Comparison of ENCODE assay signal across 28 cellular contexts in the genomic region with DNA sequence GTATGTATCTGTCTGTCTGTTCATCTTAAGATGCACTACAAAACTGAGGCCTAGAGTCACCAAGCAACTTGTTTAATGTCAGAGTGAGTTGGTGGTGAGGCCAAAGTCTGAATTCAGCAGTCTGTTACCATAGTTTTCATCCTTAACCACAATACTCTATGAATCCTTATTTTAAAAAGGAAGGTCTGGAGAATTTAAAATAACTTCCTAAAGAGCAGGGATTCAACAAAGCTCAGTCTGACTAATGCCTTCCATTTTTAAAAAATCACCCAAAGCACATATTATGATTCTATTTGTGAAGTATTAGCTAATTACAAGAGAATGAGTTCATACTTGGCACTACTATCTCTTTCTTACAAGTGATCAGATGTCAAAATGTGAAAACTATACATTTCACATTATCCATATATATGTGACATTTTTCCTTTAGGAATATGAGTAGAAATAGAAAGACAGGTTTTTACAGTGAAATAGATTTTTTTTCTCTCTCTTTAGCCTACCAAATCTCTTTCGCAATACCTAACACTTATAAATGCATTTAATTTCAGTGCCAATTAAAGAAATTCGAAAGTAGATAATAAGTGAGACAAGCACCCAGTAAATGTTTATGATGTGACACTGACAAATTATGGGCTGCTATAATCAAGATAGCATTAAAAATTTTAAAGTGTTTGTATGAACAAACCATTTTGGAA.
DNase-seq lines count a peak whose midpoint lies in the region; ATAC-seq, FAIRE-seq and TF ChIP-seq lines count a peak whose summit lies in the region.
"Had no signal": no experiment of that assay in that cellular context is flagged by ENCODE, and none has a peak within 500 bp of the region (broad histone marks: within the 10 kb centered on the region; RNA-seq: fewer than 3 reads in every experiment).

No MANE protein-coding gene starts in this region.

- WGBS in HepG2 (ENCODE audit: low lambda C conversion rate) = 47% methylated on average over 2 of the region's 2 CpGs
- 90% methylated on average over 2 of the region's 2 CpGs for WGBS in right lobe of liver (ENCODE audit: insufficient coverage, low coverage, low lambda C conversion rate, missing lambda C conversion rate)
- WGBS in H1 (ENCODE audit: extremely low coverage in 1 of 2, insufficient coverage in 1 of 2, insufficient read length in 1 of 2, insufficient replicate concordance in 2 of 2, low coverage in 1 of 2, low lambda C conversion rate in 2 of 2, missing lambda C conversion rate in 1 of 2), 2 experiments = 64% methylated on average over 2 of the region's 2 CpGs; no CpG with 5 or more reads in 1 of the 2 experiments
- WGBS in hepatocyte (ENCODE audit: low lambda C conversion rate, missing lambda C conversion rate) = 81% methylated on average over 2 of the region's 2 CpGs

- TF ChIP-seq EP300 in HepG2 (IDR thresholded peaks at IDR 0.05; ENCODE audit: low read depth in 2 of 2, low read length in 2 of 2) = no peak
- no peak for TF ChIP-seq EP300 in HepG2 (CRISPR knock-in tag; IDR thresholded peaks at IDR 0.05; ENCODE audit: borderline replicate concordance)
- TF ChIP-seq EP300 in H1 (IDR thresholded peaks at IDR 0.05; ENCODE audit: borderline replicate concordance in 1 of 2, low read depth in 2 of 2, low read length in 2 of 2) = no peak

- intact Hi-C loops in HepG2 (cut with micrococcal nuclease; ENCODE audit: unreplicated experiment) (no loop called here), right lobe of liver (cut with DNase I) (no loop called here), uterus (cut with DNase I; ENCODE audit: low total_unique reads) (loop anchor here (2.0 kb wide), 1 partner anchor 45 kb away; no protein-coding TSS in a partner anchor)

- H2BK12ac ChIP-seq in H1 (ENCODE audit: low read depth, low read length) = no peak overlapping the region

- FAIRE-seq in HepG2 (lab: Jason Lieb, UNC) = no peak
- no peak for FAIRE-seq in H1 (lab: Jason Lieb, UNC)

- no peak overlapping the region for H3K14ac ChIP-seq in H1 (ENCODE audit: insufficient read length)

- no peak overlapping the region for H2AK5ac ChIP-seq in H1 (ENCODE audit: low read depth, low read length)

- no peaks in the 10 kb centered on the region for H3K9me2 ChIP-seq in hepatocyte (replicated peaks; ENCODE audit: insufficient read depth)

- H2BK20ac ChIP-seq in H1 (ENCODE audit: low read length) = no peak overlapping the region

- H3K4me3 ChIP-seq in HepG2 (replicated peaks in 1 of 3; ENCODE audit: insufficient read depth in 1 of 3, low read depth in 2 of 3, low read length in 3 of 3) (no peak overlapping the region), right lobe of liver (no peak overlapping the region), H1 (ENCODE audit: extremely low read depth in 1 of 4, insufficient read depth in 2 of 4, low read depth in 3 of 4, low read length in 4 of 4) (no peak overlapping the region), uterus (no peak overlapping the region), hepatocyte (no peak overlapping the region)
- H3K4me3 ChIP-seq: heart right ventricle, left lung, psoas muscle, skin epidermis, stomach, tibial nerve had no signal

- no peak overlapping the region for H3K56ac ChIP-seq in H1 (replicated peaks; ENCODE audit: insufficient read length, low read depth, low read length)

- H3K27ac ChIP-seq in HepG2 (ENCODE audit: extremely low read length, insufficient read depth, low read length) (no peak overlapping the region), right lobe of liver (no peak overlapping the region), H1 (ENCODE audit: low read depth, low read length) (no peak overlapping the region), uterus (peak overlapping the region; percentile 8 to 47), hepatocyte (no peak overlapping the region)
- H3K27ac ChIP-seq: heart right ventricle, neutrophil, psoas muscle, skin epidermis, stomach, tibial nerve had no signal

- no peak overlapping the region for H3K18ac ChIP-seq in H1 (ENCODE audit: extremely low read depth, low read length)

- CTCF ChIA-PET in HepG2 (lab: Yijun Ruan, JAX; ENCODE audit: low intra/inter-chr PET ratio, low total read pairs) = no interaction called here
- CTCF ChIA-PET in H1 (lab: Charles Lee; ENCODE audit: partially characterized antibody) = interaction anchor here (3.2 kb wide), 1 partner anchor 8 kb away, joined by 15 read pairs; no protein-coding TSS in a partner anchor

- TF ChIP-seq CTCF in HepG2 (CRISPR knock-in tag; IDR thresholded peaks at IDR 0.05) (no peak), right lobe of liver (IDR thresholded peaks at IDR 0.05) (no peak), H1 (IDR thresholded peaks at IDR 0.05; ENCODE audit: control extremely low read depth in 1 of 3, insufficient read depth in 1 of 3, low read depth in 1 of 3, low read length in 3 of 3) (no peak), uterus (IDR thresholded peaks at IDR 0.05) (no peak), hepatocyte (IDR thresholded peaks at IDR 0.05; ENCODE audit: poor library complexity) (no peak)

- H2BK120ac ChIP-seq in H1 (replicated peaks; ENCODE audit: low read depth, low read length) = no peak overlapping the region

- H4K20me1 ChIP-seq in HepG2 (ENCODE audit: insufficient read depth, low read length) (no peaks in the 10 kb centered on the region), H1 (replicated peaks in 1 of 2; ENCODE audit: control insufficient read depth in 1 of 2, insufficient read depth in 2 of 2, low read length in 2 of 2) (no peaks in the 10 kb centered on the region), hepatocyte (ENCODE audit: insufficient read depth, poor library complexity, severe bottlenecking) (no peaks in the 10 kb centered on the region)

- BruUV-seq in HepG2 (replicated peaks; lab: Mats Ljungman, UMichigan) = no TSS peak

- no peak for TF ChIP-seq RAD21 in HepG2 (CRISPR knock-in tag; IDR thresholded peaks at IDR 0.05)
- TF ChIP-seq RAD21 in H1 (IDR thresholded peaks at IDR 0.05 in 1 of 2, conservative IDR thresholded peaks at IDR 0.05 in 1 of 2; ENCODE audit: low read depth in 2 of 2, low read length in 2 of 2) = no peak

- H2BK5ac ChIP-seq in H1 (ENCODE audit: low read depth, low read length) = no peak overlapping the region

- H3K9me3 ChIP-seq in HepG2 (ENCODE audit: low read length) = no peaks in the 10 kb centered on the region
- H3K9me3 ChIP-seq in right lobe of liver = no peaks in the 10 kb centered on the region
- H3K9me3 ChIP-seq in H1 (ENCODE audit: insufficient read depth in 2 of 2, low read depth in 1 of 2, low read length in 1 of 2) = no peaks in the 10 kb centered on the region
- H3K9me3 ChIP-seq in uterus = no peaks in the 10 kb centered on the region
- no peaks in the 10 kb centered on the region for H3K9me3 ChIP-seq in hepatocyte (ENCODE audit: low read depth)
- H3K9me3 ChIP-seq: heart right ventricle, left lung, neutrophil, psoas muscle, stomach, tibial nerve had no signal

- H3K4me2 ChIP-seq in HepG2 (ENCODE audit: low read depth, low read length) (no peak overlapping the region), H1 (ENCODE audit: insufficient read depth in 1 of 2, low read depth in 2 of 2, low read length in 2 of 2) (no peak overlapping the region), hepatocyte (no peak overlapping the region)

- no peak for DNase-seq in HepG2 (ENCODE audit: low spot score)
- no peak for DNase-seq in right lobe of liver
- DNase-seq in H1 (ENCODE audit: low read depth in 1 of 2, low spot score in 2 of 2) = no peak
- peak; percentile 34 for DNase-seq in kidney tubule cell (ENCODE audit: low spot score)
- DNase-seq in uterus = no peak
- no peak for DNase-seq in hepatocyte (ENCODE audit: low spot score)
- DNase-seq in activated T-cell treated with anti-CD3 and anti-CD28 coated beads, Interleukin-2, amount 50 U/mL, for 48 hours = no peak
- no peak for DNase-seq in H4 (ENCODE audit: low spot score)
- DNase-seq: activated CD4-positive, alpha-beta memory T cell treated with anti-CD3 and anti-CD28 coated beads for 36 hours; activated CD4-positive, CD25-positive, alpha-beta regulatory T cell treated with anti-CD3 and anti-CD28 coated beads, Interleukin-2, amount 50 U/mL, for 72 hours; activated CD8-positive, alpha-beta memory T cell treated with anti-CD3 and anti-CD28 coated beads, Interleukin-2, amount 50 U/mL, for 4 hours; aorta; CD8-positive, alpha-beta T cell; H7; heart right ventricle; left lung; MM.1S; naive B cell; NCI-H2029 treated with DMSO at 0.1 percent for 48 hours; NCI-H2227 treated with DMSO at 0.1 percent for 48 hours; NCI-H526 treated with DMSO at 0.1 percent for 48 hours; psoas muscle; stimulated activated CD8-positive, alpha-beta memory T cell treated with anti-CD3 and anti-CD28 coated beads, Interleukin-4, amount 100 ng/mL, for 48 hours; stomach; T-helper 17 cell had no signal

- no peak overlapping the region for H2AFZ ChIP-seq in HepG2 (ENCODE audit: low read length)
- H2AFZ ChIP-seq in H1 (ENCODE audit: low read length) = no peak overlapping the region
- no peak overlapping the region for H2AFZ ChIP-seq in hepatocyte

- H3K4me1 ChIP-seq in HepG2 (ENCODE audit: insufficient read depth, low read length) = peaks cover 8% of the 10 kb centered on the region
- no peaks in the 10 kb centered on the region for H3K4me1 ChIP-seq in right lobe of liver
- no peaks in the 10 kb centered on the region for H3K4me1 ChIP-seq in H1 (replicated peaks in 1 of 4; ENCODE audit: control insufficient read depth in 3 of 4, insufficient read depth in 4 of 4, low read length in 3 of 4)
- no peaks in the 10 kb centered on the region for H3K4me1 ChIP-seq in uterus
- H3K4me1 ChIP-seq in hepatocyte (ENCODE audit: insufficient read depth) = peaks cover 4% of the 10 kb centered on the region
- H3K4me1 ChIP-seq: left lung, psoas muscle had no signal

- H4K5ac ChIP-seq in H1 (ENCODE audit: insufficient read length, low read depth, low read length) = no peak overlapping the region

- no peak overlapping the region for H4K8ac ChIP-seq in H1 (ENCODE audit: extremely low read depth, insufficient read depth, low read length)

- H3K36me3 ChIP-seq in HepG2 (replicated peaks in 1 of 2; ENCODE audit: control insufficient read depth in 1 of 2, insufficient read depth in 2 of 2, low read length in 2 of 2) (no peaks in the 10 kb centered on the region), right lobe of liver (no peaks in the 10 kb centered on the region), H1 (ENCODE audit: control insufficient read depth in 2 of 4, insufficient read depth in 4 of 4, low read length in 3 of 4) (no peaks in the 10 kb centered on the region), uterus (no peaks in the 10 kb centered on the region), hepatocyte (replicated peaks; ENCODE audit: insufficient read depth, low read depth) (no peaks in the 10 kb centered on the region)
- H3K36me3 ChIP-seq: heart right ventricle, left lung, neutrophil, stomach, tibial nerve had no signal

- H2BK15ac ChIP-seq in H1 (ENCODE audit: low read length) = no peak overlapping the region

- H3K27me3 ChIP-seq in HepG2 (ENCODE audit: control insufficient read depth in 1 of 2, insufficient read depth in 2 of 2, low read length in 2 of 2) (no peaks in the 10 kb centered on the region), right lobe of liver (no peaks in the 10 kb centered on the region), H1 (replicated peaks in 1 of 4; ENCODE audit: control insufficient read depth in 3 of 4, extremely low read depth in 1 of 4, insufficient read depth in 3 of 4, low read length in 3 of 4) (no peaks in the 10 kb centered on the region), uterus (no peaks in the 10 kb centered on the region), hepatocyte (no peaks in the 10 kb centered on the region)
- H3K27me3 ChIP-seq: heart right ventricle, stomach, tibial nerve had no signal

- in situ Hi-C loops in HepG2 (cut with HindIII; ENCODE audit: extremely low pct_ligation_motif_present, low pct_unique_long_range_greater_than_20kb) = loop anchor here (10.0 kb wide), 1 partner anchor 297 kb away; no protein-coding TSS in a partner anchor

- no peak overlapping the region for H3K9ac ChIP-seq in HepG2 (ENCODE audit: insufficient read depth, low read depth, low read length)
- H3K9ac ChIP-seq in H1 (replicated peaks in 1 of 4; ENCODE audit: extremely low read depth in 1 of 4, low read depth in 3 of 4, low read length in 3 of 4) = no peak overlapping the region

- TF ChIP-seq POLR2A in HepG2 (IDR thresholded peaks at IDR 0.05; ENCODE audit: insufficient read depth in 1 of 2, low read depth in 2 of 2, low read length in 2 of 2) (no peak), right lobe of liver (IDR thresholded peaks at IDR 0.05) (no peak), H1 (IDR thresholded peaks at IDR 0.05; ENCODE audit: control extremely low read depth in 1 of 2, low read depth in 2 of 2, low read length in 2 of 2) (no peak), uterus (IDR thresholded peaks at IDR 0.05) (no peak)

- H3K4ac ChIP-seq in H1 (replicated peaks; ENCODE audit: insufficient read length, low read depth, low read length) = no peak overlapping the region

- H3K79me1 ChIP-seq in H1 (ENCODE audit: low read depth, low read length) = no peaks in the 10 kb centered on the region

- H3K79me2 ChIP-seq in HepG2 (ENCODE audit: insufficient read depth, low read length) = no peaks in the 10 kb centered on the region
- no peaks in the 10 kb centered on the region for H3K79me2 ChIP-seq in H1 (ENCODE audit: control insufficient read depth in 1 of 2, insufficient read depth in 2 of 2, low read length in 2 of 2)
- H3K79me2 ChIP-seq in hepatocyte = no peaks in the 10 kb centered on the region

- no peak overlapping the region for H4K91ac ChIP-seq in H1 (replicated peaks; ENCODE audit: insufficient read length, low read length)

- H3K23ac ChIP-seq in H1 (ENCODE audit: insufficient read length) = no peak overlapping the region

- H3K23me2 ChIP-seq in H1 (ENCODE audit: low read depth, low read length) = no peaks in the 10 kb centered on the region

- ATAC-seq in HepG2 (no peak), right lobe of liver (no peak)
- ATAC-seq: CD8-positive, alpha-beta T cell; heart right ventricle; psoas muscle; T-helper 17 cell had no signal

- POLR2A ChIA-PET in HepG2 (lab: Yijun Ruan, JAX) (no interaction called here), H1 (lab: Charles Lee; ENCODE audit: partially characterized antibody) (no interaction called here)

Comparison
In these comparisons a context has a peak if more than half of its experiments do, and no peak if none do; other contexts are left out.
1. H3K27ac ChIP-seq: peak in uterus (2 of 2); none in HepG2 (single experiment), right lobe of liver (0 of 3), H1 (single experiment) and hepatocyte (single experiment).